Comparison of ENCODE assay signal across 8 cellular contexts in genomic region chr1:247111259-247111635, GRCh38. TPM values are rescaled to one million over a fixed set of nuclear protein-coding genes. Genes with fewer than 3 reads are reported as not detected.
DNase-seq lines count a peak whose midpoint lies in the region; ATAC-seq, FAIRE-seq and TF ChIP-seq lines count a peak whose summit lies in the region.

No MANE protein-coding gene starts in this region.

- H3K9ac ChIP-seq in liver (ENCODE audit: low read depth in 1 of 2, low read length in 2 of 2), result peak overlapping the region in 1 of 2 donors; percentile 47

- FAIRE-seq in bronchial epithelial cell (lab: Jason Lieb, UNC), result no peak

- H3K27ac ChIP-seq in 22Rv1 (peak overlapping the region; percentile 54), HEK293 (ENCODE audit: extremely low read depth, low read depth, low read length) (no peak overlapping the region; the same call in 1 of the 2 replicates), liver (ENCODE audit: low read depth in 1 of 2, low read length in 2 of 2) (peak overlapping the region; percentile 22 to 65), testis (peak overlapping the region; percentile 55 to 67)

- DNase-seq in bronchial epithelial cell (ENCODE audit: low read depth), result no peak
- no peak for DNase-seq in testis
- DNase-seq in NCI-H82 treated with DMSO at 0.1 percent for 48 hours (lab: John Stamatoyannopoulos, UW; ENCODE audit: unreplicated experiment), result no peak

- CTCF ChIA-PET in HEK293 (lab: Yijun Ruan, JAX), result no interaction called here

- no peaks in the 10 kb centered on the region for H3K4me1 ChIP-seq in HEK293 (ENCODE audit: control insufficient read depth, insufficient read depth, low read length)
- peaks cover 0 to 24% (median 17%) of the 10 kb centered on the region in 4 donors for H3K4me1 ChIP-seq in liver (ENCODE audit: control insufficient read depth in 4 of 4, insufficient read depth in 4 of 4, low read length in 3 of 4)
- peaks cover 14% of the 10 kb centered on the region for H3K4me1 ChIP-seq in testis

- H3K4me3 ChIP-seq in HEK293 (ENCODE audit: low read depth, low read length), result peak overlapping the region; percentile 19
- H3K4me3 ChIP-seq in bronchial epithelial cell (ENCODE audit: low read depth, low read length), result peak overlapping the region; percentile 51
- H3K4me3 ChIP-seq in liver (ENCODE audit: low read depth in 1 of 3, low read length in 3 of 3), result peak overlapping the region; percentile 50 to 92 (median 72)
- H3K4me3 ChIP-seq in testis, result peak overlapping the region; percentile 71 to 74

- TF ChIP-seq RAD21 in liver (IDR thresholded peaks at IDR 0.05), result no peak

- 0 out of 2 replicates have a peak, but pooled peaks have one; percentile 5 for TF ChIP-seq CTCF in 22Rv1 (IDR thresholded peaks at IDR 0.05)
- no peak for TF ChIP-seq CTCF in HEK293 (tag by site-specific recombination; IDR thresholded peaks at IDR 0.05)
- TF ChIP-seq CTCF in bronchial epithelial cell (IDR thresholded peaks at IDR 0.05; ENCODE audit: insufficient read depth, low read length, severe bottlenecking), result no peak
- TF ChIP-seq CTCF in liver (IDR thresholded peaks at IDR 0.05; ENCODE audit: low read depth, low read length, missing input control), result no peak
- no peak for TF ChIP-seq CTCF in testis (IDR thresholded peaks at IDR 0.05)

- WGBS in liver, result 1% methylated on average over 53 of the region's 53 CpGs
- 0% methylated on average over 18 of the region's 53 CpGs; no CpG with 5 or more reads in 1 of the 2 donors for WGBS in testis, 2 donors

- no peaks in the 10 kb centered on the region for H3K36me3 ChIP-seq in HEK293 (ENCODE audit: control insufficient read depth in 2 of 2, insufficient read depth in 1 of 2, low read length in 2 of 2)
- H3K36me3 ChIP-seq in bronchial epithelial cell (ENCODE audit: control insufficient read depth, insufficient read depth, low read length), result no peaks in the 10 kb centered on the region
- H3K36me3 ChIP-seq in liver (ENCODE audit: control insufficient read depth in 4 of 4, insufficient read depth in 3 of 4, low read depth in 1 of 4, low read length in 3 of 4), result no peaks in the 10 kb centered on the region
- no peaks in the 10 kb centered on the region for H3K36me3 ChIP-seq in testis (ENCODE audit: low read depth, missing control alignments)

- no peaks in the 10 kb centered on the region for H3K27me3 ChIP-seq in bronchial epithelial cell (ENCODE audit: control insufficient read depth, insufficient read depth, low read length)
- no peaks in the 10 kb centered on the region for H3K27me3 ChIP-seq in liver (ENCODE audit: control insufficient read depth in 4 of 4, insufficient read depth in 4 of 4, low read length in 3 of 4)
- H3K27me3 ChIP-seq in testis, result no peaks in the 10 kb centered on the region

- ATAC-seq in HG02973 (IDR thresholded peaks at IDR 0.05; ENCODE audit: unreplicated experiment) (no peak), GM18520 (IDR thresholded peaks at IDR 0.05; ENCODE audit: unreplicated experiment) (no peak)

- POLR2A ChIA-PET in HEK293 (lab: Yijun Ruan, JAX), result no interaction called here

- H3K9me3 ChIP-seq in HEK293 (ENCODE audit: control insufficient read depth, insufficient read depth, low read depth, low read length), result no peaks in the 10 kb centered on the region
- H3K9me3 ChIP-seq in liver (ENCODE audit: control insufficient read depth in 4 of 4, low read length in 3 of 4), result peaks cover 0 to 2% (median 0%) of the 10 kb centered on the region in 4 donors
- H3K9me3 ChIP-seq in testis, result no peaks in the 10 kb centered on the region

- no peak for TF ChIP-seq POLR2A in testis (IDR thresholded peaks at IDR 0.05)

- intact Hi-C loops in testis (cut with DNase I; ENCODE audit: low total_unique reads), result no loop called here

TF ChIP-seq in HEK293, 187 proteins besides CTCF, POLR2A, EP300 and RAD21 (continues in another document):
- TF ChIP-seq ZNF518A (tag by site-specific recombination; conservative IDR thresholded peaks at IDR 0.05; ENCODE audit: low read depth) (no peak), ZFP37 (tag by site-specific recombination; IDR thresholded peaks at IDR 0.05) (no peak), ZFP3 (tag by site-specific recombination; IDR thresholded peaks at IDR 0.05; ENCODE audit: low read depth) (no peak)

TF ChIP-seq in liver, 16 proteins besides CTCF, POLR2A, EP300 and RAD21:
- TF ChIP-seq EGR1 (IDR thresholded peaks at IDR 0.05; ENCODE audit: low read depth in 2 of 2) (no peak), TAF1 (conservative IDR thresholded peaks at IDR 0.05) (no peak), FOXA1 (IDR thresholded peaks at IDR 0.05) (no peak), GABPA (IDR thresholded peaks at IDR 0.05 in 1 of 2, conservative IDR thresholded peaks at IDR 0.05 in 1 of 2) (no peak), FOXA2 (IDR thresholded peaks at IDR 0.05) (no peak), YY1 (IDR thresholded peaks at IDR 0.05) (no peak), HNF4A (conservative IDR thresholded peaks at IDR 0.05) (no peak), HNF4G (IDR thresholded peaks at IDR 0.05) (no peak), SP1 (IDR thresholded peaks at IDR 0.05) (no peak), RXRA (IDR thresholded peaks at IDR 0.05) (no peak), JUND (IDR thresholded peaks at IDR 0.05) (no peak)
- TF ChIP-seq, protein P1, sequence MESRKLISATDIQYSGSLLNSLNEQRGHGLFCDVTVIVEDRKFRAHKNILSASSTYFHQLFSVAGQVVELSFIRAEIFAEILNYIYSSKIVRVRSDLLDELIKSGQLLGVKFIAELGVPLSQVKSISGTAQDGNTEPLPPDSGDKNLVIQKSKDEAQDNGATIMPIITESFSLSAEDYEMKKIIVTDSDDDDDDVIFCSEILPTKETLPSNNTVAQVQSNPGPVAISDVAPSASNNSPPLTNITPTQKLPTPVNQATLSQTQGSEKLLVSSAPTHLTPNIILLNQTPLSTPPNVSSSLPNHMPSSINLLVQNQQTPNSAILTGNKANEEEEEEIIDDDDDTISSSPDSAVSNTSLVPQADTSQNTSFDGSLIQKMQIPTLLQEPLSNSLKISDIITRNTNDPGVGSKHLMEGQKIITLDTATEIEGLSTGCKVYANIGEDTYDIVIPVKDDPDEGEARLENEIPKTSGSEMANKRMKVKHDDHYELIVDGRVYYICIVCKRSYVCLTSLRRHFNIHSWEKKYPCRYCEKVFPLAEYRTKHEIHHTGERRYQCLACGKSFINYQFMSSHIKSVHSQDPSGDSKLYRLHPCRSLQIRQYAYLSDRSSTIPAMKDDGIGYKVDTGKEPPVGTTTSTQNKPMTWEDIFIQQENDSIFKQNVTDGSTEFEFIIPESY (IDR thresholded peaks at IDR 0.05), result no peak
- TF ChIP-seq, protein P2, sequence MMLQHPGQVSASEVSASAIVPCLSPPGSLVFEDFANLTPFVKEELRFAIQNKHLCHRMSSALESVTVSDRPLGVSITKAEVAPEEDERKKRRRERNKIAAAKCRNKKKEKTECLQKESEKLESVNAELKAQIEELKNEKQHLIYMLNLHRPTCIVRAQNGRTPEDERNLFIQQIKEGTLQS (IDR thresholded peaks at IDR 0.05), result no peak
- TF ChIP-seq, protein P3, sequence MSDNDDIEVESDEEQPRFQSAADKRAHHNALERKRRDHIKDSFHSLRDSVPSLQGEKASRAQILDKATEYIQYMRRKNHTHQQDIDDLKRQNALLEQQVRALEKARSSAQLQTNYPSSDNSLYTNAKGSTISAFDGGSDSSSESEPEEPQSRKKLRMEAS (IDR thresholded peaks at IDR 0.05), result no peak

RNA-seq across cellular contexts. Expression of gene ZNF669, which starts 7.1 kb away (rescaled TPM):
- total RNA-seq in bronchial epithelial cell (10.3 and 10.5 TPM in 2 replicates), liver (1 to 10 TPM; 2.3 to 4.2 TPM), testis (10 to 100 TPM in 1 of 2 donors, 1 to 10 TPM in 1; 9.4 to 10.6 TPM)
- polyA plus RNA-seq in liver (1 to 10 TPM; 1.2 to 2.2 TPM), testis (ENCODE audit: insufficient read depth, low read depth, low replicate concordance) (12.1 TPM)

RNA-seq across cellular contexts. Expression of gene ZNF670, which starts 32.6 kb away (rescaled TPM):
- total RNA-seq in bronchial epithelial cell, result 3.7 and 4.5 TPM in 2 replicates
- total RNA-seq in liver, result 1 to 10 TPM; 1.6 to 2.3 TPM
- 1 to 10 TPM in 1 of 2 donors, under 1 TPM in 1; 0.74 to 1.3 TPM for polyA plus RNA-seq in liver
- 1 to 10 TPM; 3.5 to 5.5 TPM for total RNA-seq in testis
- 5.4 TPM for polyA plus RNA-seq in testis (ENCODE audit: insufficient read depth, low read depth, low replicate concordance)

Comparison
In these comparisons a context has a peak if more than half of its experiments do, and no peak if none do; other contexts are left out.
1. H3K4me3 ChIP-seq: peak in every context shown above with its lines; median percentile 72 in testis; 72 in liver; 51 in bronchial epithelial cell; 19 in HEK293.